Comparison of ENCODE assay signal across 8 cellular contexts in the genomic region with DNA sequence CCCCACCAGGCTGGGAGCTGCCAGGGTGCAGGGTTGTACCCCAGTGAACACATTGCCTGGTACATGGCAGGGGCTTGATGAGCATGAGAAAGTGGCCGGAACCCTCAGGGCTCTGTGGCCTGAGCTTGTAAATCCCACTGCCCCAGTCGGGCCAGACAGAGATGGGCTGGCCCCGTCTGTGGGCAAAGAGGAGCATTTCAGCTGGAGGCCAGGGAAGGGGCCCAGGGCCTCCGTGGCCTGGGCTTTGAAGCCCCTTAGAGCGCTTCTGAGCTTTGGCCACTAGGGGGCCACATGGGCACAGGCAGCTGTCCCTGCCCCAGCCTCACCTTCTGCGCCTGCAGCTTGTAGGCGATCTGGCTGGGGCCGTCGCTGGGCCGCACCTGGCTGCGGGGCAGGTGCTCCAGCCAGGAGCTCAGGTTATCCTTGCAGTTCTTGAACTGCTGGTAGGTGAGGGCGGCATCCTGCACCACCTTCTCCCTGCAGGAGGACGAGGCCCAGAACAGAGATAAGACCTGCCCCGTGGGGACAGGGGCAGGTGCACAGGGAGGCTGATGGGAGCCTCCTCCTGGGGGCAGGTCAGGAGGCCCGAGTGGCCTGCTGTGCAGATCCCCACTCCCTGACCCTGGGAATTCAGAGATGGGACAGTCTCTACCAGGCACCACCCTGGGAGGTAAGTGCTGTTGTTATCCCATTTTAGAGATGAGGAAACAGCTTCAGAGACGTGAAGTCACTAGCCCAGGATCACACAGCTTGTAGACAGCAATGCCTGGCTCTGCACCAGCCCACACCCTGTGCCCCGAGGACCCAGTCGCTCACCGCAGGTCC. TPM values are rescaled to one million over a fixed set of nuclear protein-coding genes. Genes with fewer than 3 reads are reported as not detected.
DNase-seq lines count a peak whose midpoint lies in the region; ATAC-seq and TF ChIP-seq lines count a peak whose summit lies in the region.

No MANE protein-coding gene starts in this region.

- H3K9me3 ChIP-seq in MG63: no peaks in the 10 kb centered on the region
- H3K9me3 ChIP-seq in parathyroid adenoma (ENCODE audit: control insufficient read depth, low read length): no peaks in the 10 kb centered on the region

- peaks cover 6% of the 10 kb centered on the region for H3K4me1 Mint-ChIP-seq in type B pancreatic cell (ENCODE audit: unreplicated experiment)

- peaks cover 7% of the 10 kb centered on the region for H3K4me1 ChIP-seq in parathyroid adenoma

- H3K4me3 ChIP-seq in GM12875 (ENCODE audit: low read depth, low read length) (no peak overlapping the region), MG63 (no peak overlapping the region), parathyroid adenoma (ENCODE audit: low read depth, low read length) (no peak overlapping the region)

- H3K79me2 ChIP-seq in parathyroid adenoma: no peaks in the 10 kb centered on the region

- no peaks in the 10 kb centered on the region for H3K9me3 Mint-ChIP-seq in type B pancreatic cell

- no peak overlapping the region for H3K4me2 ChIP-seq in parathyroid adenoma (ENCODE audit: low read length)

- DNase-seq in MG63: peak; percentile 58
- peak; percentile 70 for DNase-seq in SHP77 treated with DMSO at 0.1 percent for 48 hours (lab: John Stamatoyannopoulos, UW)
- peak; percentile 62 for DNase-seq in activated effector memory CD4-positive, alpha-beta T cell treated with Interleukin-2 at 50 U/mL for 16 hours
- peak; percentile 86 for DNase-seq in germinal center (ENCODE audit: low spot score)
- peak; percentile 86 for DNase-seq in type B pancreatic cell (ENCODE audit: extremely low spot score, unreplicated experiment)

- no peaks in the 10 kb centered on the region for H3K36me3 Mint-ChIP-seq in type B pancreatic cell

- ATAC-seq in GM18870 (IDR thresholded peaks at IDR 0.05; ENCODE audit: unreplicated experiment): no peak

- peak overlapping the region; percentile 70 for H3K27ac Mint-ChIP-seq in type B pancreatic cell

- peak overlapping the region; percentile 32 for H3K27ac ChIP-seq in parathyroid adenoma

- peak; percentile 99 for TF ChIP-seq CTCF in GM12875 (IDR thresholded peaks at IDR 0.05; ENCODE audit: borderline replicate concordance, insufficient read depth, low read depth, low read length)
- peak; percentile 100 for TF ChIP-seq CTCF in parathyroid adenoma (IDR thresholded peaks at IDR 0.05)
- peak; percentile 99 for TF ChIP-seq CTCF in type B pancreatic cell (conservative IDR thresholded peaks at IDR 0.05)

- H3K27me3 ChIP-seq in MG63 (no peaks in the 10 kb centered on the region), parathyroid adenoma (ENCODE audit: control insufficient read depth, insufficient read depth, low read length) (no peaks in the 10 kb centered on the region)

- no peaks in the 10 kb centered on the region for H3K27me3 Mint-ChIP-seq in type B pancreatic cell

- H3K36me3 ChIP-seq in MG63 (no peaks in the 10 kb centered on the region), parathyroid adenoma (ENCODE audit: control insufficient read depth, insufficient read depth, low read length) (no peaks in the 10 kb centered on the region)

- peak overlapping the region; percentile 64 for H2AFZ ChIP-seq in parathyroid adenoma

- no peak overlapping the region for H3K4me3 Mint-ChIP-seq in type B pancreatic cell

- no peak overlapping the region for H3K9ac ChIP-seq in parathyroid adenoma

RNA-seq across cellular contexts. Expression of gene EVPL, which starts 12.8 kb away (rescaled TPM):
- not detected in 2 replicates for total RNA-seq in MG63 (2014; rRNA removed; shearing (Covaris generic); ENCODE audit: low replicate concordance)
- total RNA-seq in type B pancreatic cell (ENCODE audit: low replicate concordance): 31.9 and 116 TPM in 2 replicates

RNA-seq across cellular contexts. Expression of gene CDK3, which starts 13.7 kb away (rescaled TPM):
- total RNA-seq in MG63 (2014; rRNA removed; shearing (Covaris generic); ENCODE audit: low replicate concordance): 1.3 and 6.4 TPM in 2 replicates
- 11.5 and 14.1 TPM in 2 replicates for total RNA-seq in type B pancreatic cell (ENCODE audit: low replicate concordance)

RNA-seq across cellular contexts. Expression of gene TEN1, which starts 35.3 kb away (rescaled TPM):
- total RNA-seq in MG63 (2014; rRNA removed; shearing (Covaris generic); ENCODE audit: low replicate concordance): 23.2 and 23.9 TPM in 2 replicates
- total RNA-seq in type B pancreatic cell (ENCODE audit: low replicate concordance): 15.9 and 31.2 TPM in 2 replicates

RNA-seq across cellular contexts. Expression of gene ACOX1, which starts 35.3 kb away (rescaled TPM):
- 24.5 and 26.9 TPM in 2 replicates for total RNA-seq in MG63 (2014; rRNA removed; shearing (Covaris generic); ENCODE audit: low replicate concordance)
- total RNA-seq in type B pancreatic cell (ENCODE audit: low replicate concordance): 48.5 and 84.6 TPM in 2 replicates

RNA-seq across cellular contexts. Expression of gene SRP68, which starts 58.0 kb away (rescaled TPM):
- total RNA-seq in MG63 (2014; rRNA removed; shearing (Covaris generic); ENCODE audit: low replicate concordance): 70.0 and 99.9 TPM in 2 replicates
- total RNA-seq in type B pancreatic cell (ENCODE audit: low replicate concordance): 86.7 and 89.6 TPM in 2 replicates

Comparison
In these comparisons a context has a peak if more than half of its experiments do, and no peak if none do; other contexts are left out.
1. RNA of gene EVPL, which starts 12.8 kb away (total RNA-seq): 31.9 to 116 TPM in type B pancreatic cell; not detected in MG63; every median in the first group is over 10 times any median in the second.
2. Peak in every context shown above with its lines, with median percentiles within 50 percentile points of each other: CTCF ChIP-seq and DNase-seq.